In the genomic region with DNA sequence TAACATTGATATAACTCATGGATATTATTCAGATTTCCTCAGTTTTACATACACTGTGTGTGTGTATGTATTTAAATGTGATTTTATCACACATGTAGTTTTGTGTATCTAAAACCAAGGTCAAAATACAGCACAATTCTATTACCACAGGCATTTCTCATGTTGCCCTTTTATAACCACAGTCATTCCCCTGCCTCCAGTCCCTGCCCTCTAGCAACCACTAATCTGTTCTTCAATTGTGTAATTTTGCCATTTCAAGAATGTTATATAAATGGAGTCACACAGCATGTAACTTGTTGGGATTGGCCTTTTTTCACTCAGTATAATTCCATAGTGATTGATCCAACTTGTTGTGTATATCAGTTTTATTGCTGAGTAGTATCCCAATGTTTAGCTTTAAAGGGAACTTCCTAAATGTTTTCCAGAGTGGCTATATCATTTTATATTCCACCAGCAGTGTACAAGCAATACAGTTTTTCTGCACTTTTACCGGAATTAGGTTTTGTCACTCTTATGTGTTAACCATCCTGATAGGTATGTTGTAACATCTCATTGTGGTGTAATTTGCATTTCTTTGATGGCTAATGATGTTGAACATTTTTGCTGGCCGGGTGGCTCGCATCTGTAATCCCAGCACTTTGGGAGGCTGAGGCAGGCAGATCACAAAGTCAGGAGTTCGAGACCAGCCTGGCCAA, we compare ENCODE assay signal across 23 cellular contexts.
DNase-seq lines count a peak whose midpoint lies in the region; ATAC-seq and TF ChIP-seq lines count a peak whose summit lies in the region.
"Had no signal": no experiment of that assay in that cellular context is flagged by ENCODE, and none has a peak within 500 bp of the region (broad histone marks: within the 10 kb centered on the region; RNA-seq: fewer than 3 reads in every experiment).

No MANE protein-coding gene starts in this region.

- H3K4me2 ChIP-seq in fibroblast of lung (ENCODE audit: extremely low read depth, insufficient read depth, low read length), result no peak overlapping the region
- no peak overlapping the region for H3K4me2 ChIP-seq in H9 (ENCODE audit: insufficient read depth, insufficient read length, low read length)

- TF ChIP-seq CTCF in fibroblast of lung (conservative IDR thresholded peaks at IDR 0.05 in 1 of 2, IDR thresholded peaks at IDR 0.05 in 1 of 2; ENCODE audit: low read depth in 1 of 2, low read length in 2 of 2) (no peak), H9 (conservative IDR thresholded peaks at IDR 0.05) (no peak), RWPE1 (conservative IDR thresholded peaks at IDR 0.05; ENCODE audit: low read depth) (no peak)

- H3K4me3 ChIP-seq in fibroblast of lung (replicated peaks in 1 of 4; ENCODE audit: control extremely low read depth in 1 of 4, insufficient read depth in 1 of 4, low read depth in 3 of 4, low read length in 4 of 4), result no peak overlapping the region
- H3K4me3 ChIP-seq: ovary, right lobe of liver, SK-N-MC, tibial nerve had no signal

- H3K56ac ChIP-seq in H9 (ENCODE audit: insufficient read length, low read depth, low read length), result no peak overlapping the region

- H3K4me1 ChIP-seq in fibroblast of lung (ENCODE audit: control insufficient read depth, extremely low read depth, insufficient read depth, low read length), result no peaks in the 10 kb centered on the region
- H3K4me1 ChIP-seq in H9 (ENCODE audit: insufficient read depth, low read length), result peaks cover 5% of the 10 kb centered on the region
- H3K4me1 ChIP-seq: tibial nerve had no signal

- H3K4me1 Mint-ChIP-seq in H9, result peaks cover 20 to 21% of the 10 kb centered on the region in 2 experiments
- peaks cover 11% of the 10 kb centered on the region for H3K4me1 Mint-ChIP-seq in activated T-cell treated with anti-CD3 and anti-CD28 coated beads, Interleukin-2, amount 50 U/mL, for 72 hours (ENCODE audit: low read depth)
- H3K4me1 Mint-ChIP-seq: memory B cell had no signal

- no peaks in the 10 kb centered on the region for H3K23me2 ChIP-seq in H9 (ENCODE audit: insufficient read length, low read depth, low read length, poor library complexity, severe bottlenecking)

- H2AFZ ChIP-seq in fibroblast of lung (ENCODE audit: low read length) (no peak overlapping the region), H9 (ENCODE audit: low read length) (no peak overlapping the region)

- no peak overlapping the region for H3K14ac ChIP-seq in H9 (ENCODE audit: insufficient read depth, low read length)

- H3K9me3 ChIP-seq in fibroblast of lung (ENCODE audit: control insufficient read depth, insufficient read depth, low read depth, low read length) (no peaks in the 10 kb centered on the region), H9 (ENCODE audit: control insufficient read depth, low read depth, low read length) (no peaks in the 10 kb centered on the region)
- H3K9me3 ChIP-seq: right lobe of liver had no signal

- no peak overlapping the region for H4K91ac ChIP-seq in H9 (ENCODE audit: insufficient read length, low read depth, low read length)

- no peaks in the 10 kb centered on the region for H3K79me1 ChIP-seq in H9 (ENCODE audit: insufficient read depth, low read depth, low read length, poor library complexity, severe bottlenecking)

- H4K20me1 ChIP-seq in fibroblast of lung (ENCODE audit: control insufficient read depth, extremely low read depth, insufficient read depth, low read length) (no peaks in the 10 kb centered on the region), H9 (ENCODE audit: control insufficient read depth, insufficient read depth, insufficient read length) (no peaks in the 10 kb centered on the region)

- no peak for ATAC-seq in activated T-cell treated with anti-CD3 and anti-CD28 coated beads, Interleukin-2, amount 50 U/mL, for 72 hours (replicated peaks in 1 of 2)
- ATAC-seq: CD8-positive, alpha-beta T cell; right lobe of liver; stimulated activated naive CD8-positive, alpha-beta T cell treated with anti-CD3 and anti-CD28 coated beads, Interleukin-15, amount 100 ng/mL, for 72 hours had no signal

- no peak overlapping the region for H2BK20ac ChIP-seq in H9 (ENCODE audit: low read depth, low read length, poor library complexity, severe bottlenecking)

- no peak overlapping the region for H2BK15ac ChIP-seq in H9 (ENCODE audit: low read depth, low read length)

- DNase-seq in H4 (ENCODE audit: low spot score) (peak; percentile 44), RPMI7951 (ENCODE audit: low read depth) (peak; percentile 64), fibroblast of lung (ENCODE audit: low read depth in 2 of 2) (peak; percentile 23 to 89), non-pigmented ciliary epithelial cell (ENCODE audit: low read depth) (peak; percentile 72), H9 (no peak), RWPE1 (ENCODE audit: low spot score) (no peak)
- DNase-seq in activated T-cell treated with anti-CD3 and anti-CD28 coated beads, Interleukin-2, amount 50 U/mL, for 72 hours, result no peak
- DNase-seq: activated CD4-positive, alpha-beta T cell treated with anti-CD3 and anti-CD28 coated beads, Interleukin-2, amount 50 U/mL, for 48 hours; activated CD8-positive, alpha-beta memory T cell treated with anti-CD3 and anti-CD28 coated beads, Interleukin-2, amount 50 U/mL, for 48 hours; AML-193; CD8-positive, alpha-beta T cell; cerebellar nuclear complex; erythroblast; naive B cell; NCI-H1417 treated with DMSO at 0.1 percent for 48 hours; NCI-H2107; NCI-H524; ovary; right lobe of liver; stimulated activated naive CD8-positive, alpha-beta T cell treated with anti-CD3 and anti-CD28 coated beads, Interleukin-15, amount 100 ng/mL, for 72 hours had no signal

- POLR2A ChIA-PET in RWPE1 (lab: Yijun Ruan, JAX; ENCODE audit: low non-redundant PET), result no interaction called here

- no peaks in the 10 kb centered on the region for H3K36me3 ChIP-seq in fibroblast of lung (ENCODE audit: control insufficient read depth, insufficient read depth, low read length)
- H3K36me3 ChIP-seq: ovary, right lobe of liver had no signal

- no peaks in the 10 kb centered on the region for H3K27me3 Mint-ChIP-seq in H9 (ENCODE audit: low read depth)
- H3K27me3 Mint-ChIP-seq in activated T-cell treated with anti-CD3 and anti-CD28 coated beads, Interleukin-2, amount 50 U/mL, for 72 hours (ENCODE audit: low read depth), result no peaks in the 10 kb centered on the region
- H3K27me3 Mint-ChIP-seq: memory B cell; naive B cell; stimulated activated naive CD8-positive, alpha-beta T cell treated with anti-CD3 and anti-CD28 coated beads, Interleukin-15, amount 100 ng/mL, for 72 hours had no signal

- H3K79me2 ChIP-seq in fibroblast of lung (ENCODE audit: control insufficient read depth, insufficient read depth, low read length) (no peaks in the 10 kb centered on the region), H9 (ENCODE audit: insufficient read depth, low read length) (peaks cover 2% of the 10 kb centered on the region; the same call in 1 of the 2 replicates)

- H4K8ac ChIP-seq in H9 (replicated peaks; ENCODE audit: insufficient read length, low read depth, low read length), result no peak overlapping the region

- H3K9ac ChIP-seq in fibroblast of lung (ENCODE audit: insufficient read depth, low read length), result no peak overlapping the region
- no peak overlapping the region for H3K9ac ChIP-seq in H9 (ENCODE audit: extremely low read depth, insufficient read length, low read length)

- H3K27me3 ChIP-seq in fibroblast of lung (ENCODE audit: control insufficient read depth, insufficient read depth, low read length) (no peaks in the 10 kb centered on the region), H9 (ENCODE audit: insufficient read depth, low read length) (no peaks in the 10 kb centered on the region)
- H3K27me3 ChIP-seq: ovary, right lobe of liver, tibial nerve had no signal

- H3K27ac ChIP-seq in fibroblast of lung (ENCODE audit: insufficient read depth, low read length) (no peak overlapping the region), H9 (ENCODE audit: insufficient read length, low read depth, low read length) (no peak overlapping the region), RWPE1 (no peak overlapping the region)
- H3K27ac ChIP-seq: ovary, right lobe of liver, SK-N-MC, tibial nerve had no signal

- H3K27ac Mint-ChIP-seq in H9, result no peak overlapping the region; a peak in 1 of 7 replicates
- no peak overlapping the region for H3K27ac Mint-ChIP-seq in activated T-cell treated with anti-CD3 and anti-CD28 coated beads, Interleukin-2, amount 50 U/mL, for 72 hours
- H3K27ac Mint-ChIP-seq: CD8-positive, alpha-beta T cell; memory B cell; naive B cell had no signal

- WGBS in H9 (ENCODE audit: extremely low coverage, insufficient read length, low lambda C conversion rate), result no CpG with 5 or more reads among the region's 4 CpGs

- H3K4ac ChIP-seq in H9 (ENCODE audit: low read depth, low read length), result no peak overlapping the region

- H2BK5ac ChIP-seq in H9 (ENCODE audit: insufficient read length, low read length), result no peak overlapping the region

- H2BK12ac ChIP-seq in H9 (ENCODE audit: insufficient read length, low read depth, low read length), result no peak overlapping the region

- H2AK5ac ChIP-seq in H9 (ENCODE audit: insufficient read length, low read length), result no peak overlapping the region

- CTCF ChIA-PET in RWPE1 (lab: Yijun Ruan, JAX), result no interaction called here

- H3K36me3 Mint-ChIP-seq in H9 (ENCODE audit: insufficient read depth in 1 of 3, low read depth in 3 of 3), result peaks cover 9 to 18% (median 13%) of the 10 kb centered on the region in 3 experiments
- H3K36me3 Mint-ChIP-seq in activated T-cell treated with anti-CD3 and anti-CD28 coated beads, Interleukin-2, amount 50 U/mL, for 72 hours (ENCODE audit: insufficient read depth in 2 of 2), result peaks cover 2 to 12% of the 10 kb centered on the region in 2 donors
- H3K36me3 Mint-ChIP-seq: CD8-positive, alpha-beta T cell; memory B cell had no signal

- no peak overlapping the region for H3K18ac ChIP-seq in H9 (ENCODE audit: insufficient read length, low read depth, low read length)

- peaks cover 7 to 10% of the 10 kb centered on the region in 2 experiments; a peak in 4 of 5 replicates for H3K9me3 Mint-ChIP-seq in H9
- peaks cover 0 to 3% of the 10 kb centered on the region in 2 donors for H3K9me3 Mint-ChIP-seq in activated T-cell treated with anti-CD3 and anti-CD28 coated beads, Interleukin-2, amount 50 U/mL, for 72 hours

- no peak overlapping the region for H2BK120ac ChIP-seq in H9 (ENCODE audit: low read depth, low read length, poor library complexity, severe bottlenecking)

- H3T11ph ChIP-seq in H9 (ENCODE audit: low read length), result no peak overlapping the region

- H3K23ac ChIP-seq in H9 (ENCODE audit: insufficient read length, low read depth, low read length), result no peak overlapping the region

- no peak overlapping the region for H4K5ac ChIP-seq in H9 (ENCODE audit: insufficient read length, low read depth, low read length)

- no peak overlapping the region for H3K4me3 Mint-ChIP-seq in H9
- H3K4me3 Mint-ChIP-seq in activated T-cell treated with anti-CD3 and anti-CD28 coated beads, Interleukin-2, amount 50 U/mL, for 72 hours, result no peak overlapping the region
- H3K4me3 Mint-ChIP-seq: CD8-positive, alpha-beta T cell; memory B cell; naive B cell; stimulated activated naive CD8-positive, alpha-beta T cell treated with anti-CD3 and anti-CD28 coated beads, Interleukin-15, amount 100 ng/mL, for 72 hours had no signal

Comparison
In these comparisons a context has a peak if more than half of its experiments do, and no peak if none do; other contexts are left out.
1. DNase-seq: peak in H4 (single experiment), RPMI7951 (single experiment), fibroblast of lung (2 of 2) and non-pigmented ciliary epithelial cell (single experiment); none in H9 (single experiment), RWPE1 (single experiment) and activated T-cell treated with anti-CD3 and anti-CD28 coated beads, Interleukin-2, amount 50 U/mL, for 72 hours (0 of 2).